1 cellular context compared by ENCODE assay signal in the genomic region with DNA sequence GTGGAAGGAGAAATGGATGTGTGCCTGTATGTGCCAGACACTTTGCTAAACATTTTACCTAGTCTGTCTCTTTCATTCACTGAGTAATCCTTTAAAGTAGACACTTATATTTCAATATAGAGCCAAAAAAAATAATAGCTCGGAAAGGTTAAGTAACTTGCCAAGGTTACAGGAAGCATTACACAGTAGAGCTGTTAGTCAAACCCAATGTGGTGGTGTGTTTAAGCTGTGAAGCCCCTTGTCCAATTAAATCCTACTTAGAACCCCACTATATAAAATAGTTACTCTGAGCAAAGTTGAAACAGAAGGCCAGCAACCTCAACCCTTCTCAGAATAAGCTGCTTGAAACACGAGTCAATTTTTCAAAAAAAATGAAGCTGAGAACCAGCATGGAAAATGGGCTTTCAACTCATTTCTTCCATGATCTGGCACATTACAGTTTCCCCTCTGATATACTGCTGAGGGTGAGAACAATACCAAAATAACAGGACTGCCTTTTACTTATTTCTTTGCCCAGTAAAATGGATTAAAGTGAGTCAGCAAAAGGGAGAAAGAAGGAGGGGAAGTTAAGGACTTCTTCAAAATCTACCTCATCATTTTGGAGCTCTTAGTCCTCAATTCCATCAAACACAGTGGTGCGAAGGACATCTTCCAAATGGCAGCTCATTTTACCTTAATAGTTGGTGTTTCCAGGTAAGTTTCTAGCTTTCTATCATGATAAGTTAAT.
TF ChIP-seq lines count a peak whose summit lies in the region.

No MANE protein-coding gene starts in this region.

TF ChIP-seq in endothelial cell of umbilical vein, 7 proteins besides CTCF, POLR2A, EP300 and RAD21:
- no peak for TF ChIP-seq POLR2AphosphoS5 (IDR thresholded peaks at IDR 0.05; ENCODE audit: insufficient read depth, low read depth, low read length)
- TF ChIP-seq GATA2 (IDR thresholded peaks at IDR 0.05; ENCODE audit: insufficient read depth, insufficient read length, low read depth, low read length): no peak
- no peak for TF ChIP-seq JUN (IDR thresholded peaks at IDR 0.05; ENCODE audit: borderline replicate concordance, insufficient read depth, insufficient read length, low read depth)
- no peak for TF ChIP-seq EZH2 (IDR thresholded peaks at IDR 0.05; ENCODE audit: borderline replicate concordance, low read depth, low read length, severe bottlenecking)
- TF ChIP-seq FOS (IDR thresholded peaks at IDR 0.05; ENCODE audit: borderline replicate concordance, insufficient read depth, low read length): no peak
- no peak for TF ChIP-seq MAX (IDR thresholded peaks at IDR 0.05; ENCODE audit: insufficient read depth, insufficient read length)
- no peak for TF ChIP-seq MYC (IDR thresholded peaks at IDR 0.05; ENCODE audit: low read depth, low read length)
